In the genomic region with DNA sequence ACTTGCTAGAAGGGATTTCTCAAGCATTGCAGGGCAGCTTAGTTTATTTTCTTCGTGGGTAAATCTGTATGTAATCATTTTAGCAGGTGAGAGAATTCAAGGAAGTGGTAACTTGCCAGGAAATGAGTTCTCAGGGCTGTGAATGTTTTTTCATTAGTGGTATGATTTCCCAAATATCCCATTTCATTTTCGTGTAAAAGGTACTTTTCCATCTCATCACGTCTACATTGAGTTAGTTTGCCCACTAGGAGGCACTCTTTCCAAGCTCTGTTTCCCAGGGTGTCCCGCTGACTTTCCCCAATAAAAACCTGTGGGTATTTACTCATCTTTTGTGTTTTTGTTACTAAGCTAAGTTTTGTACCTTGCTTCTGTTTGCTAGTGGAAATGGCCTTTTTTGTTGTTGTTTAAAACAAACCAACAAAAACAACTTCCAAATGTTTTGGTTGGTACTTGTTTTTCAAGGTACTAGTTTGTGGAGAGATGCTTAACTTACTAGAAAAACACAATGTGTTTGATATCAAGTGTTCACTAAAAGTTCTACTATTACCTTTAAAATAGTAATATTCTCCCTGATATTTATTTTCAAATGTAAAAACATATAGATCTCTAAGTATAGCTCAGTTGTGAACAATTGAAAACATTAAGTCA, we compare ENCODE assay signal across 8 cellular contexts.
DNase-seq lines count a peak whose midpoint lies in the region; ATAC-seq, FAIRE-seq and TF ChIP-seq lines count a peak whose summit lies in the region.

No MANE protein-coding gene starts in this region.

- H3K27me3 Mint-ChIP-seq in activated CD4-positive, alpha-beta memory T cell treated with anti-CD3 and anti-CD28 coated beads for 36 hours, result peaks cover 10% of the 10 kb centered on the region
- peaks cover 10% of the 10 kb centered on the region for H3K27me3 Mint-ChIP-seq in osteocyte (ENCODE audit: unreplicated experiment)

- FAIRE-seq in frontal cortex (lab: Jason Lieb, UNC), result peak; percentile 61

- DNase-seq in DMS153 treated with DMSO at 0.1 percent for 48 hours (lab: John Stamatoyannopoulos, UW; ENCODE audit: unreplicated experiment), result peak; percentile 10
- peak; percentile 64 for DNase-seq in NAMALWA (ENCODE audit: low spot score)
- peak; percentile 37 for DNase-seq in activated CD4-positive, alpha-beta memory T cell treated with anti-CD3 and anti-CD28 coated beads for 36 hours
- peak; percentile 35 to 58 for DNase-seq in frontal cortex (ENCODE audit: low spot score in 2 of 2)
- no peak for DNase-seq in osteocyte (ENCODE audit: extremely low spot score, unreplicated experiment)
- no peak for DNase-seq in NCI-H526 treated with DMSO at 0.1 percent for 48 hours (lab: John Stamatoyannopoulos, UW)
- DNase-seq in NK-92 (lab: John Stamatoyannopoulos, UW; ENCODE audit: unreplicated experiment), result no peak

- intact Hi-C loops in activated CD4-positive, alpha-beta memory T cell treated with anti-CD3 and anti-CD28 coated beads for 36 hours (cut with micrococcal nuclease), result loop anchor here (1.0 to 5.0 kb wide), 4 partner anchors 170 to 487 kb away; no protein-coding TSS in a partner anchor

- no peak overlapping the region for H3K4me3 Mint-ChIP-seq in activated CD4-positive, alpha-beta memory T cell treated with anti-CD3 and anti-CD28 coated beads for 36 hours
- no peak overlapping the region for H3K4me3 Mint-ChIP-seq in osteocyte (ENCODE audit: unreplicated experiment)

- peak; percentile 72 for ATAC-seq in GM19452 (IDR thresholded peaks at IDR 0.05; ENCODE audit: unreplicated experiment)

- POLR2A ChIA-PET in activated CD4-positive, alpha-beta memory T cell treated with anti-CD3 and anti-CD28 coated beads for 36 hours (lab: Charles Lee), result interaction anchor here (0.5 to 1.0 kb wide), 2 partner anchors 458 to 487 kb away, joined by 3 to 5 read pairs; no protein-coding TSS in a partner anchor

- no peaks in the 10 kb centered on the region for H3K4me1 Mint-ChIP-seq in activated CD4-positive, alpha-beta memory T cell treated with anti-CD3 and anti-CD28 coated beads for 36 hours (ENCODE audit: low read depth)
- H3K4me1 Mint-ChIP-seq in osteocyte (ENCODE audit: unreplicated experiment), result peaks cover 7% of the 10 kb centered on the region

- H3K27ac Mint-ChIP-seq in activated CD4-positive, alpha-beta memory T cell treated with anti-CD3 and anti-CD28 coated beads for 36 hours, result no peak overlapping the region
- no peak overlapping the region for H3K27ac Mint-ChIP-seq in osteocyte (ENCODE audit: unreplicated experiment)

- peak; percentile 75 for TF ChIP-seq CTCF in osteocyte (IDR thresholded peaks at IDR 0.05)

- no peaks in the 10 kb centered on the region for H3K9me3 Mint-ChIP-seq in activated CD4-positive, alpha-beta memory T cell treated with anti-CD3 and anti-CD28 coated beads for 36 hours
- no peaks in the 10 kb centered on the region for H3K9me3 Mint-ChIP-seq in osteocyte (ENCODE audit: unreplicated experiment)

- CTCF ChIA-PET in activated CD4-positive, alpha-beta memory T cell treated with anti-CD3 and anti-CD28 coated beads for 36 hours (lab: Charles Lee), result interaction anchor here (0.6 to 3.5 kb wide), 25 partner anchors 9 to 1161 kb away, joined by 3 to 72 read pairs (median 4); a partner anchor contains a TSS

- H3K36me3 Mint-ChIP-seq in activated CD4-positive, alpha-beta memory T cell treated with anti-CD3 and anti-CD28 coated beads for 36 hours, result no peaks in the 10 kb centered on the region
- peaks cover 2% of the 10 kb centered on the region for H3K36me3 Mint-ChIP-seq in osteocyte (ENCODE audit: unreplicated experiment)

Comparison
In these comparisons a context has a peak if more than half of its experiments do, and no peak if none do; other contexts are left out.
1. DNase-seq: peak in DMS153 treated with DMSO at 0.1 percent for 48 hours (single experiment), NAMALWA (single experiment), activated CD4-positive, alpha-beta memory T cell treated with anti-CD3 and anti-CD28 coated beads for 36 hours (single experiment) and frontal cortex (2 of 2); none in osteocyte (single experiment), NCI-H526 treated with DMSO at 0.1 percent for 48 hours (single experiment) and NK-92 (single experiment).